Comparison of ENCODE assay signal across 20 cellular contexts in genomic region chrX:98207947-98208346, GRCh38.
A peak's percentile ranks its signal among the peaks of the same experiment; 100 is the strongest.
DNase-seq lines count a peak whose midpoint lies in the region; ATAC-seq, FAIRE-seq and TF ChIP-seq lines count a peak whose summit lies in the region.
"Had no signal": no experiment of that assay in that cellular context is flagged by ENCODE, and none has a peak within 500 bp of the region (broad histone marks: within the 10 kb centered on the region; RNA-seq: fewer than 3 reads in every experiment).

No MANE protein-coding gene starts in this region.

- H3K4ac ChIP-seq in H9 (ENCODE audit: low read depth, low read length), result no peak overlapping the region

- no peaks in the 10 kb centered on the region for H3K27me3 ChIP-seq in H9 (ENCODE audit: insufficient read depth, low read length)

- no peaks in the 10 kb centered on the region for H3K9me3 ChIP-seq in H9 (ENCODE audit: control insufficient read depth, low read depth, low read length)
- H3K9me3 ChIP-seq: Caco-2 had no signal

- H2AK5ac ChIP-seq in H9 (ENCODE audit: insufficient read length, low read length), result no peak overlapping the region

- H3K9ac ChIP-seq in H9 (ENCODE audit: extremely low read depth, insufficient read length, low read length), result no peak overlapping the region
- H3K9ac ChIP-seq: BLaER1 had no signal

- H3K27ac ChIP-seq in H9 (ENCODE audit: insufficient read length, low read depth, low read length), result no peak overlapping the region
- H3K27ac ChIP-seq: BLaER1, C4-2B had no signal

- H3K36me3 Mint-ChIP-seq in H9 (ENCODE audit: insufficient read depth in 1 of 3, low read depth in 3 of 3), result peaks cover 1 to 27% (median 3%) of the 10 kb centered on the region in 3 experiments; a peak in 4 of 7 replicates
- H3K36me3 Mint-ChIP-seq: CD4-positive, CD25-positive, alpha-beta regulatory T cell; CD8-positive, alpha-beta T cell had no signal

- no peak overlapping the region for H3K23ac ChIP-seq in H9 (ENCODE audit: insufficient read length, low read depth, low read length)

- WGBS in H9 (ENCODE audit: extremely low coverage, insufficient read length, low lambda C conversion rate), result no CpG with 5 or more reads among the region's 3 CpGs

- H3K23me2 ChIP-seq in H9 (ENCODE audit: insufficient read length, low read depth, low read length, poor library complexity, severe bottlenecking), result no peaks in the 10 kb centered on the region

- no peak overlapping the region for H2BK5ac ChIP-seq in H9 (ENCODE audit: insufficient read length, low read length)

- no peak overlapping the region for H3K4me2 ChIP-seq in H9 (ENCODE audit: insufficient read depth, insufficient read length, low read length)
- H3K4me2 ChIP-seq: BLaER1 had no signal

- no peaks in the 10 kb centered on the region for H4K20me1 ChIP-seq in H9 (ENCODE audit: control insufficient read depth, insufficient read depth, insufficient read length)
- H4K20me1 ChIP-seq: BLaER1 had no signal

- no peaks in the 10 kb centered on the region; a peak in 1 of 5 replicates for H3K9me3 Mint-ChIP-seq in H9

- no peak overlapping the region for H2BK15ac ChIP-seq in H9 (ENCODE audit: low read depth, low read length)

- H3K79me1 ChIP-seq in H9 (ENCODE audit: insufficient read depth, low read depth, low read length, poor library complexity, severe bottlenecking), result no peaks in the 10 kb centered on the region

- H3K4me1 Mint-ChIP-seq in H9, result peaks cover 12 to 16% of the 10 kb centered on the region in 2 experiments
- H3K4me1 Mint-ChIP-seq: B cell; CD4-positive, CD25-positive, alpha-beta regulatory T cell had no signal

- no peak for TF ChIP-seq CTCF in D721Med (IDR thresholded peaks at IDR 0.05; ENCODE audit: insufficient read depth, missing control alignments)
- TF ChIP-seq CTCF in foreskin fibroblast (IDR thresholded peaks at IDR 0.05; ENCODE audit: low read depth, low read length), result no peak
- TF ChIP-seq CTCF in H9 (conservative IDR thresholded peaks at IDR 0.05), result no peak

- H3K79me2 ChIP-seq in H9 (ENCODE audit: insufficient read depth, low read length), result no peaks in the 10 kb centered on the region

- H2BK12ac ChIP-seq in H9 (ENCODE audit: insufficient read length, low read depth, low read length), result no peak overlapping the region

- H3K14ac ChIP-seq in H9 (ENCODE audit: insufficient read depth, low read length), result no peak overlapping the region

- H4K91ac ChIP-seq in H9 (ENCODE audit: insufficient read length, low read depth, low read length), result no peak overlapping the region

- no peak overlapping the region for H2AFZ ChIP-seq in H9 (ENCODE audit: low read length)

- no peaks in the 10 kb centered on the region; the same call in 1 of the 2 replicates for H3K4me1 ChIP-seq in H9 (ENCODE audit: insufficient read depth, low read length)
- H3K4me1 ChIP-seq: BLaER1, Caco-2 had no signal

- H4K5ac ChIP-seq in H9 (ENCODE audit: insufficient read length, low read depth, low read length), result no peak overlapping the region

- no peak overlapping the region for H3K27ac Mint-ChIP-seq in H9
- H3K27ac Mint-ChIP-seq: B cell; CD4-positive, CD25-positive, alpha-beta regulatory T cell; CD8-positive, alpha-beta T cell had no signal

- H3K27me3 Mint-ChIP-seq in H9 (ENCODE audit: low read depth), result no peaks in the 10 kb centered on the region; the same call in 1 of the 2 replicates
- H3K27me3 Mint-ChIP-seq: B cell; CD4-positive, CD25-positive, alpha-beta regulatory T cell had no signal

- peak; percentile 51 for FAIRE-seq in D721Med (lab: Jason Lieb, UNC)
- FAIRE-seq: GM12891, GM18507, H54 had no signal

- H3K56ac ChIP-seq in H9 (ENCODE audit: insufficient read length, low read depth, low read length), result no peak overlapping the region

- H2BK20ac ChIP-seq in H9 (ENCODE audit: low read depth, low read length, poor library complexity, severe bottlenecking), result no peak overlapping the region

- no peak overlapping the region for H3K4me3 ChIP-seq in foreskin fibroblast (ENCODE audit: low read depth in 1 of 2, low read length in 2 of 2)
- H3K4me3 ChIP-seq: BLaER1 had no signal

- H2BK120ac ChIP-seq in H9 (ENCODE audit: low read depth, low read length, poor library complexity, severe bottlenecking), result no peak overlapping the region

- no peak for DNase-seq in D721Med (ENCODE audit: insufficient read length, low spot score)
- DNase-seq in NCI-H82 (lab: John Stamatoyannopoulos, UW), result peak; percentile 87
- no peak for DNase-seq in foreskin fibroblast
- no peak for DNase-seq in H9
- no peak for DNase-seq in NOMO-1 treated with DMSO at 0.1 percent for 48 hours (lab: John Stamatoyannopoulos, UW; ENCODE audit: unreplicated experiment)
- DNase-seq: Caco-2; CD4-positive, CD25-positive, alpha-beta regulatory T cell; CD8-positive, alpha-beta T cell; DMS53; DMS79 treated with DMSO at 0.1 percent for 48 hours; GF-D8; GOT3; HCEC 1CT had no signal

- ATAC-seq in esophagus mucosa, result peak; percentile 25
- ATAC-seq: CD8-positive, alpha-beta T cell had no signal

- no peak overlapping the region for H3T11ph ChIP-seq in H9 (ENCODE audit: low read length)

- no peak overlapping the region for H3K18ac ChIP-seq in H9 (ENCODE audit: insufficient read length, low read depth, low read length)

- H4K8ac ChIP-seq in H9 (replicated peaks; ENCODE audit: insufficient read length, low read depth, low read length), result no peak overlapping the region

- H3K4me3 Mint-ChIP-seq in H9, result no peak overlapping the region
- H3K4me3 Mint-ChIP-seq: B cell; CD4-positive, CD25-positive, alpha-beta regulatory T cell; CD8-positive, alpha-beta T cell had no signal
